Comparison of ENCODE assay signal across 2 cellular contexts in the genomic region with DNA sequence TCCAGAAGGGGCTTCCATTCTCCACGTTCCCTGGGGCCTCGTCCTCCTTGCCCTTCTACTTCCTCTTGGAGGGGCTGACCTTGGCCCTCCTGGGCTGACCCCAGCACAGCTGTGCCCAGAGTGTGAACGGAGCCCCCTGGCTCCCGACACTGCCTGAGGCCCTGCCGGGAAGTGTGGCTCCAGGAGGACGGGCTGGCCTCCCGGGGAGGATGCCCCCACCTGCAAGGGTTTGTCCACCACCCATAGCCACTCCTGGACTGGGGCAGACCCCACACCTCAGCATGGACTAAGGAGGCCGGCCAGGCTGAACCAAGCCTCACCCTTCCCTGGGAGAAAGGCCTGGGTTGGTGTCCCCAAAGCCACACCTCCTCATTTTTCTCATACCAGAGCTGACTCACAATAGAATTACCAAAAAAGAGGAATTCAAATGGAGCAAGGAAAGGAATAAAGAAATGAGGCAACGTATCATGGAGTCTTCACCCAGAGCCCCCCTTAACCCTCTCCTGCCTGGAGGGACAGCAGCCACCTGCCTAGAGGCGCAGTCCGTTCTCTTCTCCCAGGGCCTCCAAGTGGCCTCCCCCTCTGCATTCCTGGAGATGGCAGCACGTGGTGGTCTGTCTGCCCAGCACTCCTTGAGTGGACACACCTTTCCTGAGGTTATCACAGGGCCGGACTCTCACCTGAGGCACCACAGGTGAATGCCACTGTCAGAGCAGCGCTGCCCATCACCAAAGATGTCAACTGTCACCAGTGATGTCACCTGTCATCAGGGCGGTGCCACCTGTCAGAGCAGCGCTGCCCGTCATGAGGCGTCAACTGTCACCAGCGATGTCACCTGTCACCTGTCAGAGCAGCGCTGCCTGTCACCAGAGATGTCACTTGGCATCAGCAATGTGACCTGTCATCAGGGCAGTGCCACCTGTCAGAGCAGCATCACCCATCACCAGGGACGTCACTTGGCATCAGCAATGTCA.
A peak's percentile ranks its signal among the peaks of the same experiment; 100 is the strongest.
TF ChIP-seq lines count a peak whose summit lies in the region.

No MANE protein-coding gene starts in this region.

TF ChIP-seq in A549, 52 proteins besides CTCF, POLR2A, EP300 and RAD21:
- TF ChIP-seq ATOH8 (CRISPR knock-in tag; IDR thresholded peaks at IDR 0.05; ENCODE audit: low read depth) (no peak), GATA3 (IDR thresholded peaks at IDR 0.05; ENCODE audit: borderline replicate concordance) (no peak), NR3C1 (IDR thresholded peaks at IDR 0.05) (no peak)
- TF ChIP-seq, protein P1, sequence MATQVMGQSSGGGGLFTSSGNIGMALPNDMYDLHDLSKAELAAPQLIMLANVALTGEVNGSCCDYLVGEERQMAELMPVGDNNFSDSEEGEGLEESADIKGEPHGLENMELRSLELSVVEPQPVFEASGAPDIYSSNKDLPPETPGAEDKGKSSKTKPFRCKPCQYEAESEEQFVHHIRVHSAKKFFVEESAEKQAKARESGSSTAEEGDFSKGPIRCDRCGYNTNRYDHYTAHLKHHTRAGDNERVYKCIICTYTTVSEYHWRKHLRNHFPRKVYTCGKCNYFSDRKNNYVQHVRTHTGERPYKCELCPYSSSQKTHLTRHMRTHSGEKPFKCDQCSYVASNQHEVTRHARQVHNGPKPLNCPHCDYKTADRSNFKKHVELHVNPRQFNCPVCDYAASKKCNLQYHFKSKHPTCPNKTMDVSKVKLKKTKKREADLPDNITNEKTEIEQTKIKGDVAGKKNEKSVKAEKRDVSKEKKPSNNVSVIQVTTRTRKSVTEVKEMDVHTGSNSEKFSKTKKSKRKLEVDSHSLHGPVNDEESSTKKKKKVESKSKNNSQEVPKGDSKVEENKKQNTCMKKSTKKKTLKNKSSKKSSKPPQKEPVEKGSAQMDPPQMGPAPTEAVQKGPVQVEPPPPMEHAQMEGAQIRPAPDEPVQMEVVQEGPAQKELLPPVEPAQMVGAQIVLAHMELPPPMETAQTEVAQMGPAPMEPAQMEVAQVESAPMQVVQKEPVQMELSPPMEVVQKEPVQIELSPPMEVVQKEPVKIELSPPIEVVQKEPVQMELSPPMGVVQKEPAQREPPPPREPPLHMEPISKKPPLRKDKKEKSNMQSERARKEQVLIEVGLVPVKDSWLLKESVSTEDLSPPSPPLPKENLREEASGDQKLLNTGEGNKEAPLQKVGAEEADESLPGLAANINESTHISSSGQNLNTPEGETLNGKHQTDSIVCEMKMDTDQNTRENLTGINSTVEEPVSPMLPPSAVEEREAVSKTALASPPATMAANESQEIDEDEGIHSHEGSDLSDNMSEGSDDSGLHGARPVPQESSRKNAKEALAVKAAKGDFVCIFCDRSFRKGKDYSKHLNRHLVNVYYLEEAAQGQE (IDR thresholded peaks at IDR 0.05): no peak
TF ChIP-seq in A549: peak in this region for 0.

TF ChIP-seq in HEK293, 187 proteins besides CTCF, POLR2A, EP300 and RAD21 (continued from another document):
- TF ChIP-seq ATF2 (tag by site-specific recombination; IDR thresholded peaks at IDR 0.05; ENCODE audit: low read depth): no peak
- TF ChIP-seq ZNF626 (tag by site-specific recombination; IDR thresholded peaks at IDR 0.05): no peak
- TF ChIP-seq ZEB2 (tag by site-specific recombination; IDR thresholded peaks at IDR 0.05): peak; percentile 28; the same call in 1 of the 2 replicates
- no peak for TF ChIP-seq SP2 (tag by site-specific recombination; IDR thresholded peaks at IDR 0.05)
- TF ChIP-seq GLIS2 (tag by site-specific recombination; IDR thresholded peaks at IDR 0.05): 0 out of 2 replicates have a peak, but pooled peaks have one; percentile 15
- TF ChIP-seq ZNF571 (tag by site-specific recombination; IDR thresholded peaks at IDR 0.05): no peak
- no peak for TF ChIP-seq OVOL3 (tag by site-specific recombination; IDR thresholded peaks at IDR 0.05)
- TF ChIP-seq, protein P2, sequence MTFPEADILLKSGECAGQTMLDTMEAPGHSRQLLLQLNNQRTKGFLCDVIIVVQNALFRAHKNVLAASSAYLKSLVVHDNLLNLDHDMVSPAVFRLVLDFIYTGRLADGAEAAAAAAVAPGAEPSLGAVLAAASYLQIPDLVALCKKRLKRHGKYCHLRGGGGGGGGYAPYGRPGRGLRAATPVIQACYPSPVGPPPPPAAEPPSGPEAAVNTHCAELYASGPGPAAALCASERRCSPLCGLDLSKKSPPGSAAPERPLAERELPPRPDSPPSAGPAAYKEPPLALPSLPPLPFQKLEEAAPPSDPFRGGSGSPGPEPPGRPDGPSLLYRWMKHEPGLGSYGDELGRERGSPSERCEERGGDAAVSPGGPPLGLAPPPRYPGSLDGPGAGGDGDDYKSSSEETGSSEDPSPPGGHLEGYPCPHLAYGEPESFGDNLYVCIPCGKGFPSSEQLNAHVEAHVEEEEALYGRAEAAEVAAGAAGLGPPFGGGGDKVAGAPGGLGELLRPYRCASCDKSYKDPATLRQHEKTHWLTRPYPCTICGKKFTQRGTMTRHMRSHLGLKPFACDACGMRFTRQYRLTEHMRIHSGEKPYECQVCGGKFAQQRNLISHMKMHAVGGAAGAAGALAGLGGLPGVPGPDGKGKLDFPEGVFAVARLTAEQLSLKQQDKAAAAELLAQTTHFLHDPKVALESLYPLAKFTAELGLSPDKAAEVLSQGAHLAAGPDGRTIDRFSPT (tag by site-specific recombination; IDR thresholded peaks at IDR 0.05): peak; percentile 51
- no peak for TF ChIP-seq KLF8 (tag by site-specific recombination; IDR thresholded peaks at IDR 0.05)
- no peak for TF ChIP-seq ZNF37A (tag by site-specific recombination; IDR thresholded peaks at IDR 0.05)
- TF ChIP-seq, protein P3, sequence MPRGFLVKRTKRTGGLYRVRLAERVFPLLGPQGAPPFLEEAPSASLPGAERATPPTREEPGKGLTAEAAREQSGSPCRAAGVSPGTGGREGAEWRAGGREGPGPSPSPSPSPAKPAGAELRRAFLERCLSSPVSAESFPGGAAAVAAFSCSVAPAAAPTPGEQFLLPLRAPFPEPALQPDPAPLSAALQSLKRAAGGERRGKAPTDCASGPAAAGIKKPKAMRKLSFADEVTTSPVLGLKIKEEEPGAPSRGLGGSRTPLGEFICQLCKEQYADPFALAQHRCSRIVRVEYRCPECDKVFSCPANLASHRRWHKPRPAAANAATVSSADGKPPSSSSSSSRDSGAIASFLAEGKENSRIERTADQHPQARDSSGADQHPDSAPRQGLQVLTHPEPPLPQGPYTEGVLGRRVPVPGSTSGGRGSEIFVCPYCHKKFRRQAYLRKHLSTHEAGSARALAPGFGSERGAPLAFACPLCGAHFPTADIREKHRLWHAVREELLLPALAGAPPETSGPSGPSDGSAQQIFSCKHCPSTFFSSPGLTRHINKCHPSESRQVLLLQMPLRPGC (tag by site-specific recombination; IDR thresholded peaks at IDR 0.05): no peak
- TF ChIP-seq, protein P4, sequence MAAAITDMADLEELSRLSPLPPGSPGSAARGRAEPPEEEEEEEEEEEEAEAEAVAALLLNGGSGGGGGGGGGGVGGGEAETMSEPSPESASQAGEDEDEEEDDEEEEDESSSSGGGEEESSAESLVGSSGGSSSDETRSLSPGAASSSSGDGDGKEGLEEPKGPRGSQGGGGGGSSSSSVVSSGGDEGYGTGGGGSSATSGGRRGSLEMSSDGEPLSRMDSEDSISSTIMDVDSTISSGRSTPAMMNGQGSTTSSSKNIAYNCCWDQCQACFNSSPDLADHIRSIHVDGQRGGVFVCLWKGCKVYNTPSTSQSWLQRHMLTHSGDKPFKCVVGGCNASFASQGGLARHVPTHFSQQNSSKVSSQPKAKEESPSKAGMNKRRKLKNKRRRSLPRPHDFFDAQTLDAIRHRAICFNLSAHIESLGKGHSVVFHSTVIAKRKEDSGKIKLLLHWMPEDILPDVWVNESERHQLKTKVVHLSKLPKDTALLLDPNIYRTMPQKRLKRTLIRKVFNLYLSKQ (tag by site-specific recombination; IDR thresholded peaks at IDR 0.05; ENCODE audit: borderline replicate concordance): no peak
- peak; percentile 27; the same call in 1 of the 2 replicates for TF ChIP-seq GLIS1 (tag by site-specific recombination; IDR thresholded peaks at IDR 0.05)
- TF ChIP-seq, protein P5, sequence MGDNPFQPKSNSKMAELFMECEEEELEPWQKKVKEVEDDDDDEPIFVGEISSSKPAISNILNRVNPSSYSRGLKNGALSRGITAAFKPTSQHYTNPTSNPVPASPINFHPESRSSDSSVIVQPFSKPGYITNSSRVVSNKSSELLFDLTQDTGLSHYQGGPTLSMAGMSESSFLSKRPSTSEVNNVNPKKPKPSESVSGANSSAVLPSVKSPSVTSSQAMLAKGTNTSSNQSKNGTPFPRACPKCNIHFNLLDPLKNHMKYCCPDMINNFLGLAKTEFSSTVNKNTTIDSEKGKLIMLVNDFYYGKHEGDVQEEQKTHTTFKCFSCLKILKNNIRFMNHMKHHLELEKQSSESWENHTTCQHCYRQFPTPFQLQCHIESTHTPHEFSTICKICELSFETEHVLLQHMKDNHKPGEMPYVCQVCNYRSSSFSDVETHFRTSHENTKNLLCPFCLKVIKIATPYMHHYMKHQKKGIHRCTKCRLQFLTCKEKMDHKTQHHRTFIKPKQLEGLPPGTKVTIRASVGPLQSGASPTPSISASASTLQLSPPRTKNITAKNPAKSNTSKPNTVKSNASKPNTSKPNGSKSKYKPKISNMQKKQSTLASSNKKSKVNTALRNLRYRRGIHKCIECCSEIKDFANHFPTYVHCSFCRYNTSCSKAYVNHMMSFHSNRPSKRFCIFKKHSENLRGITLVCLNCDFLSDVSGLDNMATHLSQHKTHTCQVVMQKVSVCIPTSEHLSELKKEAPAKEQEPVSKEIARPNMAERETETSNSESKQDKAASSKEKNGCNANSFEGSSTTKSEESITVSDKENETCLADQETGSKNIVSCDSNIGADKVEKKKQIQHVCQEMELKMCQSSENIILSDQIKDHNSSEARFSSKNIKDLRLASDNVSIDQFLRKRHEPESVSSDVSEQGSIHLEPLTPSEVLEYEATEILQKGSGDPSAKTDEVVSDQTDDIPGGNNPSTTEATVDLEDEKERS (tag by site-specific recombination; IDR thresholded peaks at IDR 0.05): no peak
- TF ChIP-seq ZNF335 (tag by site-specific recombination; conservative IDR thresholded peaks at IDR 0.05): no peak
- 0 out of 2 replicates have a peak, but pooled peaks have one; percentile 35 for TF ChIP-seq SCRT1 (tag by site-specific recombination; IDR thresholded peaks at IDR 0.05; ENCODE audit: borderline replicate concordance)
- TF ChIP-seq, protein P6, sequence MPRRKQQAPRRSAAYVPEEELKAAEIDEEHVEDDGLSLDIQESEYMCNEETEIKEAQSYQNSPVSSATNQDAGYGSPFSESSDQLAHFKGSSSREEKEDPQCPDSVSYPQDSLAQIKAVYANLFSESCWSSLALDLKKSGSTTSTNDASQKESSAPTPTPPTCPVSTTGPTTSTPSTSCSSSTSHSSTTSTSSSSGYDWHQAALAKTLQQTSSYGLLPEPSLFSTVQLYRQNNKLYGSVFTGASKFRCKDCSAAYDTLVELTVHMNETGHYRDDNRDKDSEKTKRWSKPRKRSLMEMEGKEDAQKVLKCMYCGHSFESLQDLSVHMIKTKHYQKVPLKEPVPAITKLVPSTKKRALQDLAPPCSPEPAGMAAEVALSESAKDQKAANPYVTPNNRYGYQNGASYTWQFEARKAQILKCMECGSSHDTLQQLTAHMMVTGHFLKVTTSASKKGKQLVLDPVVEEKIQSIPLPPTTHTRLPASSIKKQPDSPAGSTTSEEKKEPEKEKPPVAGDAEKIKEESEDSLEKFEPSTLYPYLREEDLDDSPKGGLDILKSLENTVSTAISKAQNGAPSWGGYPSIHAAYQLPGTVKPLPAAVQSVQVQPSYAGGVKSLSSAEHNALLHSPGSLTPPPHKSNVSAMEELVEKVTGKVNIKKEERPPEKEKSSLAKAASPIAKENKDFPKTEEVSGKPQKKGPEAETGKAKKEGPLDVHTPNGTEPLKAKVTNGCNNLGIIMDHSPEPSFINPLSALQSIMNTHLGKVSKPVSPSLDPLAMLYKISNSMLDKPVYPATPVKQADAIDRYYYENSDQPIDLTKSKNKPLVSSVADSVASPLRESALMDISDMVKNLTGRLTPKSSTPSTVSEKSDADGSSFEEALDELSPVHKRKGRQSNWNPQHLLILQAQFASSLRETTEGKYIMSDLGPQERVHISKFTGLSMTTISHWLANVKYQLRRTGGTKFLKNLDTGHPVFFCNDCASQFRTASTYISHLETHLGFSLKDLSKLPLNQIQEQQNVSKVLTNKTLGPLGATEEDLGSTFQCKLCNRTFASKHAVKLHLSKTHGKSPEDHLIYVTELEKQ (tag by site-specific recombination; IDR thresholded peaks at IDR 0.05; ENCODE audit: borderline replicate concordance): no peak
- no peak for TF ChIP-seq PRDM1 (tag by site-specific recombination; IDR thresholded peaks at IDR 0.05)
- TF ChIP-seq, protein P7, sequence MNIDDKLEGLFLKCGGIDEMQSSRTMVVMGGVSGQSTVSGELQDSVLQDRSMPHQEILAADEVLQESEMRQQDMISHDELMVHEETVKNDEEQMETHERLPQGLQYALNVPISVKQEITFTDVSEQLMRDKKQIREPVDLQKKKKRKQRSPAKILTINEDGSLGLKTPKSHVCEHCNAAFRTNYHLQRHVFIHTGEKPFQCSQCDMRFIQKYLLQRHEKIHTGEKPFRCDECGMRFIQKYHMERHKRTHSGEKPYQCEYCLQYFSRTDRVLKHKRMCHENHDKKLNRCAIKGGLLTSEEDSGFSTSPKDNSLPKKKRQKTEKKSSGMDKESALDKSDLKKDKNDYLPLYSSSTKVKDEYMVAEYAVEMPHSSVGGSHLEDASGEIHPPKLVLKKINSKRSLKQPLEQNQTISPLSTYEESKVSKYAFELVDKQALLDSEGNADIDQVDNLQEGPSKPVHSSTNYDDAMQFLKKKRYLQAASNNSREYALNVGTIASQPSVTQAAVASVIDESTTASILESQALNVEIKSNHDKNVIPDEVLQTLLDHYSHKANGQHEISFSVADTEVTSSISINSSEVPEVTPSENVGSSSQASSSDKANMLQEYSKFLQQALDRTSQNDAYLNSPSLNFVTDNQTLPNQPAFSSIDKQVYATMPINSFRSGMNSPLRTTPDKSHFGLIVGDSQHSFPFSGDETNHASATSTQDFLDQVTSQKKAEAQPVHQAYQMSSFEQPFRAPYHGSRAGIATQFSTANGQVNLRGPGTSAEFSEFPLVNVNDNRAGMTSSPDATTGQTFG (tag by site-specific recombination; IDR thresholded peaks at IDR 0.05; ENCODE audit: borderline replicate concordance): no peak
- TF ChIP-seq ZNF140 (tag by site-specific recombination; IDR thresholded peaks at IDR 0.05): no peak
TF ChIP-seq in HEK293: peak in this region for 6.
